Comparison of ENCODE assay signal across 17 cellular contexts in genomic region chr12:4246116-4246515, GRCh38.
DNase-seq lines count a peak whose midpoint lies in the region; ATAC-seq, FAIRE-seq and TF ChIP-seq lines count a peak whose summit lies in the region.
"Had no signal": no experiment of that assay in that cellular context is flagged by ENCODE, and none has a peak within 500 bp of the region (broad histone marks: within the 10 kb centered on the region; RNA-seq: fewer than 3 reads in every experiment).

No MANE protein-coding gene starts in this region.

- H3K9me3 Mint-ChIP-seq in nephron progenitor cell, result no peaks in the 10 kb centered on the region
- H3K9me3 Mint-ChIP-seq: activated T-helper 2 cell treated with anti-CD3 and anti-CD28 coated beads, Interferon-gamma antibody, Interleukin-2, Interleukin-4, amounts not matched to agents 10 μg/mL and 5 μg/mL and 100 μg/mL, durations not matched to agents 14 hours and 24 hours and 36 hours had no signal

- peak overlapping the region; percentile 81 for H3K27ac Mint-ChIP-seq in nephron progenitor cell
- H3K27ac Mint-ChIP-seq: activated T-helper 2 cell treated with anti-CD3 and anti-CD28 coated beads, Interferon-gamma antibody, Interleukin-2, Interleukin-4, amounts not matched to agents 10 μg/mL and 5 μg/mL and 100 μg/mL, durations not matched to agents 14 hours and 24 hours and 36 hours had no signal

- POLR2A ChIA-PET in GM10248 (lab: Yijun Ruan, JAX), result no interaction called here

- DNase-seq in GM10248 (ENCODE audit: extremely low spot score) (peak; percentile 75), UCSD-AML1 (lab: John Stamatoyannopoulos, UW; ENCODE audit: unreplicated experiment) (peak; percentile 39), nephron progenitor cell (no peak), NCI-H524 (lab: John Stamatoyannopoulos, UW) (no peak), urothelium cell line (ENCODE audit: low spot score) (no peak), NCI-H2029 treated with DMSO at 0.1 percent for 48 hours (lab: John Stamatoyannopoulos, UW) (no peak)
- DNase-seq in activated CD8-positive, alpha-beta memory T cell treated with anti-CD3 and anti-CD28 coated beads, Interleukin-2, amount 50 U/mL, for 48 hours, result no peak
- DNase-seq: amygdala, cerebellar nuclear complex, foreskin fibroblast, lower lobe of right lung, NCI-H187 treated with DMSO at 0.1 percent for 48 hours, NCI-H510A, PC-9, right cardiac atrium had no signal

- no peaks in the 10 kb centered on the region for H3K36me3 Mint-ChIP-seq in nephron progenitor cell (ENCODE audit: low read depth)

- H3K27me3 Mint-ChIP-seq in nephron progenitor cell (ENCODE audit: low read depth, poor library complexity), result peaks cover 9% of the 10 kb centered on the region

- CTCF ChIA-PET in GM10248 (lab: Yijun Ruan, JAX), result interaction anchor here (0.6 to 3.9 kb wide), 3 partner anchors 31 to 306 kb away, joined by 3 to 12 read pairs (median 3); no protein-coding TSS in a partner anchor

- H3K4me1 Mint-ChIP-seq in nephron progenitor cell, result peaks cover 89% of the 10 kb centered on the region

- peak; percentile 49 for ATAC-seq in HG02759 (IDR thresholded peaks at IDR 0.05; ENCODE audit: unreplicated experiment)
- ATAC-seq: lower lobe of right lung, right cardiac atrium had no signal

- no peak overlapping the region for H3K4me3 Mint-ChIP-seq in nephron progenitor cell

- no peak for FAIRE-seq in urothelium cell line (lab: Jason Lieb, UNC)

- TF ChIP-seq CTCF in GM10248 (IDR thresholded peaks at IDR 0.05; ENCODE audit: control extremely low read depth, extremely low read depth, low read depth, missing control alignments), result no peak
- TF ChIP-seq CTCF in nephron progenitor cell (IDR thresholded peaks at IDR 0.05), result no peak

Comparison
In these comparisons a context has a peak if more than half of its experiments do, and no peak if none do; other contexts are left out.
1. DNase-seq: peak in GM10248 (single experiment) and UCSD-AML1 (single experiment); none in nephron progenitor cell (single experiment), NCI-H524 (0 of 2), activated CD8-positive, alpha-beta memory T cell treated with anti-CD3 and anti-CD28 coated beads, Interleukin-2, amount 50 U/mL, for 48 hours (single experiment), urothelium cell line (single experiment) and NCI-H2029 treated with DMSO at 0.1 percent for 48 hours (single experiment).